In the genomic region with DNA sequence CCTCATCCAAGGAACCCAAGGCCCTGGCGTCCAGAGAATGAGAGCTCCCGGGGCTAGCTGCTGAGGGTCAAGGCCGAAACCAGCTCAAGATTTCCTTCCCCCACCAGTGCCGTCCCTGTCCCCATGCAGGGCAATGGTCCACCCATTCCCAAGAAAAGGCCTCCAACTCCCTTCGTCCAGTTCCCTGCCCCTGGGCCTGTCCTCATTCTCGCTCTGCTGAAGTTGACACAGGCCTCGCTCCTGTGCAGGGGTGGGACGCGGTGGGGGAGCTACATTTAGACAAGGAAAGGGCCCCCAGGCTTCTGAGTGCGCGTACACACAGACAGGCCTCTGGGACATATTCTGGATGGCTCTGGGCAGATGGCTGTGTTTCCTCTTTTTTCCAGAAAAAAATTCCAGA, we compare ENCODE assay signal across 17 cellular contexts.
DNase-seq lines count a peak whose midpoint lies in the region; ATAC-seq and TF ChIP-seq lines count a peak whose summit lies in the region.
"Had no signal": no experiment of that assay in that cellular context is flagged by ENCODE, and none has a peak within 500 bp of the region (broad histone marks: within the 10 kb centered on the region; RNA-seq: fewer than 3 reads in every experiment).

No MANE protein-coding gene starts in this region.

- H3K27me3 ChIP-seq in tibial artery: no peaks in the 10 kb centered on the region

- H3K4me3 ChIP-seq in tibial artery: no peak overlapping the region
- H3K4me3 ChIP-seq: GM12878 had no signal

- H3K27me3 Mint-ChIP-seq in nephron (ENCODE audit: low read depth): peaks cover 4% of the 10 kb centered on the region

- H3K36me3 ChIP-seq in tibial artery: no peaks in the 10 kb centered on the region
- H3K36me3 ChIP-seq: neutrophil had no signal

- no peaks in the 10 kb centered on the region for H3K36me3 Mint-ChIP-seq in nephron (ENCODE audit: low read depth)
- H3K36me3 Mint-ChIP-seq: activated naive CD4-positive, alpha-beta T cell treated with anti-CD3 and anti-CD28 coated beads, Interleukin-2, amount 50 U/mL, for 72 hours; CD4-positive, CD25-positive, alpha-beta regulatory T cell had no signal

- POLR2A ChIA-PET in RWPE1 (lab: Yijun Ruan, JAX; ENCODE audit: low non-redundant PET): no interaction called here

- H3K9me3 ChIP-seq in tibial artery: no peaks in the 10 kb centered on the region
- H3K9me3 ChIP-seq: neutrophil had no signal

- no peak for TF ChIP-seq CTCF in RWPE1 (conservative IDR thresholded peaks at IDR 0.05; ENCODE audit: low read depth)
- no peak for TF ChIP-seq CTCF in nephron (IDR thresholded peaks at IDR 0.05; ENCODE audit: unreplicated experiment in 3 of 3)
- TF ChIP-seq CTCF in tibial artery (IDR thresholded peaks at IDR 0.05): no peak

- peaks cover 0 to 34% (median 26%) of the 10 kb centered on the region in 4 donors for H3K4me1 ChIP-seq in tibial artery

- peaks cover 80% of the 10 kb centered on the region for H3K4me1 Mint-ChIP-seq in nephron

- H3K4me3 Mint-ChIP-seq in nephron: no peak overlapping the region
- H3K4me3 Mint-ChIP-seq: CD4-positive, CD25-positive, alpha-beta regulatory T cell; T-helper 1 cell treated with Interleukin-12 subunit alpha and Interleukin-12 subunit beta and Interleukin-4 antibody, amounts not matched to agents 30 μg/mL and 1 μg/mL, for 36 hours had no signal

- CTCF ChIA-PET in RWPE1 (lab: Yijun Ruan, JAX): interaction anchor here (0.6 kb wide), 1 partner anchor 330 kb away, joined by 3 read pairs; no protein-coding TSS in a partner anchor

- H3K27ac Mint-ChIP-seq in nephron: peak overlapping the region; percentile 48 to 88 (median 85)
- H3K27ac Mint-ChIP-seq: CD4-positive, CD25-positive, alpha-beta regulatory T cell had no signal

- H3K27ac ChIP-seq in RWPE1: peak overlapping the region; percentile 100
- H3K27ac ChIP-seq in epithelial cell of prostate: peak overlapping the region; percentile 84
- H3K27ac ChIP-seq in tibial artery: peak overlapping the region; percentile 54 to 69
- H3K27ac ChIP-seq: neutrophil had no signal

- intact Hi-C loops in tibial artery (cut with DNase I; ENCODE audit: low total_unique reads): no loop called here

- no peak for ATAC-seq in GM21619 (IDR thresholded peaks at IDR 0.05; ENCODE audit: unreplicated experiment)
- ATAC-seq: activated naive CD4-positive, alpha-beta T cell treated with anti-CD3 and anti-CD28 coated beads, Interleukin-2, amount 50 U/mL, for 72 hours; GM12878 had no signal

- no peaks in the 10 kb centered on the region for H3K9me3 Mint-ChIP-seq in nephron
- H3K9me3 Mint-ChIP-seq: activated naive CD4-positive, alpha-beta T cell treated with anti-CD3 and anti-CD28 coated beads, Interleukin-2, amount 50 U/mL, for 72 hours; CD4-positive, CD25-positive, alpha-beta regulatory T cell; T-helper 1 cell treated with Interleukin-12 subunit alpha and Interleukin-12 subunit beta and Interleukin-4 antibody, amounts not matched to agents 30 μg/mL and 1 μg/mL, for 36 hours had no signal

- DNase-seq in RWPE1 (ENCODE audit: low spot score) (no peak), epithelial cell of prostate (ENCODE audit: low read depth, low spot score) (no peak), tibial artery (no peak), KG1 (lab: John Stamatoyannopoulos, UW) (no peak), NCI-H2171 treated with DMSO at 0.1 percent for 48 hours (lab: John Stamatoyannopoulos, UW) (no peak)
- no peak for DNase-seq in stimulated activated CD4-positive, alpha-beta T cell treated with anti-CD3 and anti-CD28 coated beads, Interleukin-15, amount 100 ng/mL, for 24 hours
- DNase-seq: activated CD4-positive, alpha-beta T cell treated with anti-CD3 and anti-CD28 coated beads for 4 hours; activated T-cell treated with anti-CD3 and anti-CD28 coated beads for 4 hours; CD4-positive, CD25-positive, alpha-beta regulatory T cell; NCI-H1930; NCI-H524 treated with DMSO at 0.1 percent for 48 hours had no signal
